Comparison of ENCODE assay signal across 22 cellular contexts in genomic region chr13:41706189-41706588, GRCh38.
DNase-seq lines count a peak whose midpoint lies in the region; ATAC-seq lines count a peak whose summit lies in the region.
"Had no signal": no experiment of that assay in that cellular context is flagged by ENCODE, and none has a peak within 500 bp of the region (broad histone marks: within the 10 kb centered on the region; RNA-seq: fewer than 3 reads in every experiment).

No MANE protein-coding gene starts in this region.

- CTCF ChIA-PET in activated CD8-positive, alpha-beta memory T cell treated with anti-CD3 and anti-CD28 coated beads, Interleukin-2, amount 10 ng/mL, durations not matched to agents 7 days and 5 days (lab: Charles Lee) = no interaction called here

- peak; percentile 67 for ATAC-seq in Right ventricle myocardium inferior
- no peak for ATAC-seq in aorta (ENCODE audit: low FRiP score)
- ATAC-seq in activated CD8-positive, alpha-beta memory T cell treated with anti-CD3 and anti-CD28 coated beads, Interleukin-2, amount 10 ng/mL, durations not matched to agents 7 days and 5 days = no peak

- no peak overlapping the region for H3K4me3 Mint-ChIP-seq in activated CD8-positive, alpha-beta memory T cell treated with anti-CD3 and anti-CD28 coated beads, Interleukin-2, amount 10 ng/mL, durations not matched to agents 7 days and 5 days
- H3K4me3 Mint-ChIP-seq: activated CD4-positive, alpha-beta memory T cell treated with anti-CD3 and anti-CD28 coated beads for 36 hours; CD14-positive monocyte; immature natural killer cell; naive B cell had no signal

- H3K27ac ChIP-seq in rectal smooth muscle tissue (ENCODE audit: low read depth, low read length) = peak overlapping the region; percentile 46
- H3K27ac ChIP-seq in aorta (ENCODE audit: low read depth in 1 of 2, low read length in 2 of 2) = peak overlapping the region; percentile 17 to 89
- H3K27ac ChIP-seq: epithelial cell of prostate, spleen, WERI-Rb-1 had no signal

- H3K9me3 ChIP-seq in aorta (ENCODE audit: control insufficient read depth, low read length) = no peaks in the 10 kb centered on the region
- H3K9me3 ChIP-seq: ovary, spleen had no signal

- no peak overlapping the region for H3K4me3 ChIP-seq in rectal smooth muscle tissue (ENCODE audit: low read length)
- H3K4me3 ChIP-seq in aorta (ENCODE audit: low read length in 2 of 2) = no peak overlapping the region
- H3K4me3 ChIP-seq: dorsolateral prefrontal cortex, ovary, spleen had no signal

- no peaks in the 10 kb centered on the region for H3K4me1 Mint-ChIP-seq in activated CD8-positive, alpha-beta memory T cell treated with anti-CD3 and anti-CD28 coated beads, Interleukin-2, amount 10 ng/mL, durations not matched to agents 7 days and 5 days
- H3K4me1 Mint-ChIP-seq: immature natural killer cell, naive B cell had no signal

- DNase-seq in Right ventricle myocardium inferior (ENCODE audit: missing footprints) (no peak), cardiac septum (ENCODE audit: low spot score) (no peak), fibroblast of peridontal ligament (ENCODE audit: extremely low read depth) (peak; percentile 42), aorta (no peak), EL (no peak), DMS153 treated with DMSO at 0.1 percent for 48 hours (lab: John Stamatoyannopoulos, UW; ENCODE audit: unreplicated experiment) (no peak)
- DNase-seq in activated CD8-positive, alpha-beta memory T cell treated with anti-CD3 and anti-CD28 coated beads, Interleukin-2, amount 10 ng/mL, durations not matched to agents 7 days and 5 days = no peak
- DNase-seq: activated CD4-positive, alpha-beta memory T cell treated with anti-CD3 and anti-CD28 coated beads for 36 hours; activated naive CD4-positive, alpha-beta T cell treated with anti-CD3 and anti-CD28 coated beads, Interleukin-2, amount 50 U/mL, for 16 hours; activated T-cell treated with anti-CD3 and anti-CD28 coated beads, Interleukin-2, amount 50 U/mL, for 48 hours; DMS53; dorsolateral prefrontal cortex; glutamatergic neuron; immature natural killer cell; naive B cell; ovary; spleen; stimulated activated CD8-positive, alpha-beta memory T cell treated with anti-CD3 and anti-CD28 coated beads, Interleukin-4, amount 100 ng/mL, for 48 hours; WERI-Rb-1 had no signal

- H3K9ac ChIP-seq in rectal smooth muscle tissue (ENCODE audit: low read length) = no peak overlapping the region

- H3K36me3 Mint-ChIP-seq in activated CD8-positive, alpha-beta memory T cell treated with anti-CD3 and anti-CD28 coated beads, Interleukin-2, amount 10 ng/mL, durations not matched to agents 7 days and 5 days = no peaks in the 10 kb centered on the region

- peaks cover 12% of the 10 kb centered on the region for H3K4me1 ChIP-seq in rectal smooth muscle tissue (ENCODE audit: control insufficient read depth, insufficient read depth, low read length)
- H3K4me1 ChIP-seq in aorta (ENCODE audit: control insufficient read depth in 1 of 2, insufficient read depth in 2 of 2, low read length in 2 of 2) = peaks cover 4 to 5% of the 10 kb centered on the region in 2 donors

- no peaks in the 10 kb centered on the region for H3K27me3 ChIP-seq in rectal smooth muscle tissue (ENCODE audit: control insufficient read depth, insufficient read depth, low read length)
- H3K27me3 ChIP-seq in aorta (ENCODE audit: control insufficient read depth in 1 of 2, insufficient read depth in 2 of 2, low read length in 1 of 2) = no peaks in the 10 kb centered on the region
- H3K27me3 ChIP-seq: dorsolateral prefrontal cortex, ovary, spleen had no signal

- no peaks in the 10 kb centered on the region for H3K27me3 Mint-ChIP-seq in activated CD8-positive, alpha-beta memory T cell treated with anti-CD3 and anti-CD28 coated beads, Interleukin-2, amount 10 ng/mL, durations not matched to agents 7 days and 5 days
- H3K27me3 Mint-ChIP-seq: activated CD4-positive, alpha-beta memory T cell treated with anti-CD3 and anti-CD28 coated beads for 36 hours; naive B cell had no signal

- intact Hi-C loops in Right ventricle myocardium inferior (cut with DNase I) (no loop called here), cardiac septum (cut with DNase I) (no loop called here), aorta (cut with DNase I) (loop anchor here in 1 of 2 donors (10.0 kb wide), 1 partner anchor 119 kb away; no protein-coding TSS in a partner anchor)

- H3K27ac Mint-ChIP-seq in activated CD8-positive, alpha-beta memory T cell treated with anti-CD3 and anti-CD28 coated beads, Interleukin-2, amount 10 ng/mL, durations not matched to agents 7 days and 5 days = no peak overlapping the region
- H3K27ac Mint-ChIP-seq: activated CD4-positive, alpha-beta memory T cell treated with anti-CD3 and anti-CD28 coated beads for 36 hours; immature natural killer cell; naive B cell had no signal

- H3K36me3 ChIP-seq in rectal smooth muscle tissue (ENCODE audit: control insufficient read depth, insufficient read depth, low read length) = no peaks in the 10 kb centered on the region
- no peaks in the 10 kb centered on the region for H3K36me3 ChIP-seq in aorta (ENCODE audit: control insufficient read depth in 1 of 2, insufficient read depth in 2 of 2, low read length in 1 of 2)
- H3K36me3 ChIP-seq: ovary, spleen, WERI-Rb-1 had no signal

- 6 to 14% methylated on average over 1 of the region's 1 CpG for WGBS in aorta, 2 donors

- no peaks in the 10 kb centered on the region for H3K9me3 Mint-ChIP-seq in activated CD8-positive, alpha-beta memory T cell treated with anti-CD3 and anti-CD28 coated beads, Interleukin-2, amount 10 ng/mL, durations not matched to agents 7 days and 5 days (ENCODE audit: low read depth)
- H3K9me3 Mint-ChIP-seq: activated CD4-positive, alpha-beta memory T cell treated with anti-CD3 and anti-CD28 coated beads for 36 hours; CD14-positive monocyte; immature natural killer cell; naive B cell had no signal
